In the genomic region with DNA sequence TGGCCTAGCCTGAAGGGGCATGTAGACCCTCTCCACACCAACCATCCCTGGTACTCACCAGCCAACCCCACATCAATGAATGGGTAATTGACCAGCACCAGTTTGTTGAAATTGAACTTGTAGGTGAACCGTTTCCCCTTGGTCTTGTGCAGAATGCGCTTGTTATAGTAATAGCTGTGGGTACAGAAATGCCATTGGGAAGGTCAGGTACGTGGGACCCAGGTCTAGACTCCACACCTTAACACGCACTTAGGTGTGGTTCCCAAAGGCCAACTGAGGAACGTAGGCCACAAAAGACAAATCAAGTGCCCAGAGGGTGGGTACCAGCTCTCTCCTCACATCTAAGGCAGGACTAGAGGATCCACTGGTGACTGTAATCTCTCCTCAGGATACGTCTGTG, we compare ENCODE assay signal across 3 cellular contexts.
A peak's percentile ranks its signal among the peaks of the same experiment; 100 is the strongest.
TF ChIP-seq lines count a peak whose summit lies in the region.

No MANE protein-coding gene starts in this region.

TF ChIP-seq in A549, 52 proteins besides CTCF, POLR2A, EP300 and RAD21:
- TF ChIP-seq CHD4 (IDR thresholded peaks at IDR 0.05; ENCODE audit: borderline replicate concordance) (no peak), BHLHE40 (IDR thresholded peaks at IDR 0.05; ENCODE audit: low read depth, low read length) (no peak), ZC3H11A (IDR thresholded peaks at IDR 0.05) (no peak), CHD2 (IDR thresholded peaks at IDR 0.05; ENCODE audit: low read length, partially characterized antibody) (no peak), POLR2AphosphoS2 (conservative IDR thresholded peaks at IDR 0.05; ENCODE audit: low read length) (0 out of 2 replicates have a peak, but pooled peaks have one; percentile 43), EHF (CRISPR knock-in tag; IDR thresholded peaks at IDR 0.05) (no peak)
- TF ChIP-seq, protein P1, sequence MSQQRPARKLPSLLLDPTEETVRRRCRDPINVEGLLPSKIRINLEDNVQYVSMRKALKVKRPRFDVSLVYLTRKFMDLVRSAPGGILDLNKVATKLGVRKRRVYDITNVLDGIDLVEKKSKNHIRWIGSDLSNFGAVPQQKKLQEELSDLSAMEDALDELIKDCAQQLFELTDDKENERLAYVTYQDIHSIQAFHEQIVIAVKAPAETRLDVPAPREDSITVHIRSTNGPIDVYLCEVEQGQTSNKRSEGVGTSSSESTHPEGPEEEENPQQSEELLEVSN (IDR thresholded peaks at IDR 0.05; ENCODE audit: borderline replicate concordance, low read depth) = no peak
- TF ChIP-seq, protein P2, sequence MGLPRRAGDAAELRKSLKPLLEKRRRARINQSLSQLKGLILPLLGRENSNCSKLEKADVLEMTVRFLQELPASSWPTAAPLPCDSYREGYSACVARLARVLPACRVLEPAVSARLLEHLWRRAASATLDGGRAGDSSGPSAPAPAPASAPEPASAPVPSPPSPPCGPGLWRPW (IDR thresholded peaks at IDR 0.05) = no peak

TF ChIP-seq in IMR-90, 13 proteins besides CTCF, POLR2A, EP300 and RAD21:
- TF ChIP-seq, protein P3, sequence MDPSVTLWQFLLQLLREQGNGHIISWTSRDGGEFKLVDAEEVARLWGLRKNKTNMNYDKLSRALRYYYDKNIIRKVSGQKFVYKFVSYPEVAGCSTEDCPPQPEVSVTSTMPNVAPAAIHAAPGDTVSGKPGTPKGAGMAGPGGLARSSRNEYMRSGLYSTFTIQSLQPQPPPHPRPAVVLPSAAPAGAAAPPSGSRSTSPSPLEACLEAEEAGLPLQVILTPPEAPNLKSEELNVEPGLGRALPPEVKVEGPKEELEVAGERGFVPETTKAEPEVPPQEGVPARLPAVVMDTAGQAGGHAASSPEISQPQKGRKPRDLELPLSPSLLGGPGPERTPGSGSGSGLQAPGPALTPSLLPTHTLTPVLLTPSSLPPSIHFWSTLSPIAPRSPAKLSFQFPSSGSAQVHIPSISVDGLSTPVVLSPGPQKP (IDR thresholded peaks at IDR 0.05; ENCODE audit: borderline replicate concordance, low read depth, low read length) = no peak
- TF ChIP-seq CHD1 (IDR thresholded peaks at IDR 0.05; ENCODE audit: low read depth, low read length) = no peak
- TF ChIP-seq RCOR1 (IDR thresholded peaks at IDR 0.05; ENCODE audit: insufficient replicate concordance, low read length) = no peak
- TF ChIP-seq MAZ (IDR thresholded peaks at IDR 0.05; ENCODE audit: borderline replicate concordance, low read depth, low read length) = no peak
- no peak for TF ChIP-seq MXI1 (IDR thresholded peaks at IDR 0.05; ENCODE audit: borderline replicate concordance, low read depth, low read length)
- TF ChIP-seq, protein P4, sequence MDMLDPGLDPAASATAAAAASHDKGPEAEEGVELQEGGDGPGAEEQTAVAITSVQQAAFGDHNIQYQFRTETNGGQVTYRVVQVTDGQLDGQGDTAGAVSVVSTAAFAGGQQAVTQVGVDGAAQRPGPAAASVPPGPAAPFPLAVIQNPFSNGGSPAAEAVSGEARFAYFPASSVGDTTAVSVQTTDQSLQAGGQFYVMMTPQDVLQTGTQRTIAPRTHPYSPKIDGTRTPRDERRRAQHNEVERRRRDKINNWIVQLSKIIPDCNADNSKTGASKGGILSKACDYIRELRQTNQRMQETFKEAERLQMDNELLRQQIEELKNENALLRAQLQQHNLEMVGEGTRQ (IDR thresholded peaks at IDR 0.05; ENCODE audit: low read depth, low read length) = no peak
- no peak for TF ChIP-seq BHLHE40 (IDR thresholded peaks at IDR 0.05; ENCODE audit: low read depth, low read length)
- no peak for TF ChIP-seq MAFK (IDR thresholded peaks at IDR 0.05; ENCODE audit: low read depth, low read length)
- no peak for TF ChIP-seq FOS (IDR thresholded peaks at IDR 0.05; ENCODE audit: low read depth, low read length)
- no peak for TF ChIP-seq RFX5 (IDR thresholded peaks at IDR 0.05; ENCODE audit: low read depth, low read length)
- TF ChIP-seq SMC3 (IDR thresholded peaks at IDR 0.05; ENCODE audit: low read depth, low read length) = no peak
- no peak for TF ChIP-seq NFE2L2 (IDR thresholded peaks at IDR 0.05; ENCODE audit: low read depth, low read length)
- TF ChIP-seq CEBPB (IDR thresholded peaks at IDR 0.05; ENCODE audit: low read depth, low read length) = no peak

TF ChIP-seq in H1, 55 proteins besides CTCF, POLR2A, EP300 and RAD21:
- TF ChIP-seq NRF1 (IDR thresholded peaks at IDR 0.05; ENCODE audit: low read depth, low read length) = no peak
- TF ChIP-seq SIX5 (IDR thresholded peaks at IDR 0.05; ENCODE audit: low read depth, low read length) = no peak
- TF ChIP-seq, protein P5, sequence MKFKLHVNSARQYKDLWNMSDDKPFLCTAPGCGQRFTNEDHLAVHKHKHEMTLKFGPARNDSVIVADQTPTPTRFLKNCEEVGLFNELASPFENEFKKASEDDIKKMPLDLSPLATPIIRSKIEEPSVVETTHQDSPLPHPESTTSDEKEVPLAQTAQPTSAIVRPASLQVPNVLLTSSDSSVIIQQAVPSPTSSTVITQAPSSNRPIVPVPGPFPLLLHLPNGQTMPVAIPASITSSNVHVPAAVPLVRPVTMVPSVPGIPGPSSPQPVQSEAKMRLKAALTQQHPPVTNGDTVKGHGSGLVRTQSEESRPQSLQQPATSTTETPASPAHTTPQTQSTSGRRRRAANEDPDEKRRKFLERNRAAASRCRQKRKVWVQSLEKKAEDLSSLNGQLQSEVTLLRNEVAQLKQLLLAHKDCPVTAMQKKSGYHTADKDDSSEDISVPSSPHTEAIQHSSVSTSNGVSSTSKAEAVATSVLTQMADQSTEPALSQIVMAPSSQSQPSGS (IDR thresholded peaks at IDR 0.05; ENCODE audit: low read length) = no peak
- no peak for TF ChIP-seq RBBP5 (IDR thresholded peaks at IDR 0.05; ENCODE audit: borderline replicate concordance, low read depth, low read length)
